1 cellular context compared by ENCODE assay signal in the genomic region with DNA sequence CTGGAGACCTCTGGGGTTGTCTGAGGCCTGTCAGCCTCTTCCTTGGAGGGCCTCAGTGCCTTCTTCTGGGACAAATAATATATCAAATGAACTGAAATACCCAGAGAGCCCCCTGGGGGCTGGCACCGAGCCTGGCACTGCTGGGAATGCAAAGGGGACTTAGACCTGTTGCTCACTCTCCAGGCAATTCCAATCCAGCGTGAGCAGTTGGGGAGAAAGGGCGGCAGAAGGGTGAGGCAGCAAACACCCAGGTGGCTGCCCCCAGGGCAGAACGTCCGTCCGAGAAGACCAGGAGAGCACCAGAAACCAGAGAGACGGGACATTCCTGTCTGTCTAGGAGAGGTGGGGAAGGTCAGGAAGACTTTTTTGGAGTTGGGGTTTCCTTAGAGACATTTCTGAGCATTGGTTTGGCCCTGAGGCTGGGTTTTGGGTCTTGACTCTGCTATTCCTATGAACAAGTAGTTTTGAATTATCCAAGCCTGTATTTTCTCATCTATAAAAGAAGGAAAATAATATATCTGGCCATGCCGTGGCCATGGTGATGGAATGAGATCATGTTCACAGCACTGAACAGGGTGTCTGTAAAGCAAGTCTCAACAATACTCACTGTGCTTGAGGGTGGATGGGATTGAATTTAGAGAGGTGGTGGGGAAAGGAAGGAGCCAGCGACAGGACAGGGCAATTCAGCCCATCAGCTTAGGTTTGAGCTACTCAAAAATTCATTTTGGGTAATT.
TF ChIP-seq lines count a peak whose summit lies in the region.

No MANE protein-coding gene starts in this region.

TF ChIP-seq in HepG2, 621 proteins besides CTCF, POLR2A, EP300 and RAD21:
- TF ChIP-seq, protein P1, sequence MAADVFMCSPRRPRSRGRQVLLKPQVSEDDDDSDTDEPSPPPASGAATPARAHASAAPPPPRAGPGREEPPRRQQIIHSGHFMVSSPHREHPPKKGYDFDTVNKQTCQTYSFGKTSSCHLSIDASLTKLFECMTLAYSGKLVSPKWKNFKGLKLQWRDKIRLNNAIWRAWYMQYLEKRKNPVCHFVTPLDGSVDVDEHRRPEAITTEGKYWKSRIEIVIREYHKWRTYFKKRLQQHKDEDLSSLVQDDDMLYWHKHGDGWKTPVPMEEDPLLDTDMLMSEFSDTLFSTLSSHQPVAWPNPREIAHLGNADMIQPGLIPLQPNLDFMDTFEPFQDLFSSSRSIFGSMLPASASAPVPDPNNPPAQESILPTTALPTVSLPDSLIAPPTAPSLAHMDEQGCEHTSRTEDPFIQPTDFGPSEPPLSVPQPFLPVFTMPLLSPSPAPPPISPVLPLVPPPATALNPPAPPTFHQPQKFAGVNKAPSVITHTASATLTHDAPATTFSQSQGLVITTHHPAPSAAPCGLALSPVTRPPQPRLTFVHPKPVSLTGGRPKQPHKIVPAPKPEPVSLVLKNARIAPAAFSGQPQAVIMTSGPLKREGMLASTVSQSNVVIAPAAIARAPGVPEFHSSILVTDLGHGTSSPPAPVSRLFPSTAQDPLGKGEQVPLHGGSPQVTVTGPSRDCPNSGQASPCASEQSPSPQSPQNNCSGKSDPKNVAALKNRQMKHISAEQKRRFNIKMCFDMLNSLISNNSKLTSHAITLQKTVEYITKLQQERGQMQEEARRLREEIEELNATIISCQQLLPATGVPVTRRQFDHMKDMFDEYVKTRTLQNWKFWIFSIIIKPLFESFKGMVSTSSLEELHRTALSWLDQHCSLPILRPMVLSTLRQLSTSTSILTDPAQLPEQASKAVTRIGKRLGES (CRISPR knock-in tag; IDR thresholded peaks at IDR 0.05; ENCODE audit: borderline replicate concordance) = no peak
- TF ChIP-seq ZNF569 (CRISPR knock-in tag; IDR thresholded peaks at IDR 0.05; ENCODE audit: borderline replicate concordance) (no peak), ZNF605 (CRISPR knock-in tag; IDR thresholded peaks at IDR 0.05) (0 out of 2 replicates have a peak, but pooled peaks have one; percentile 19), CEBPB (IDR thresholded peaks at IDR 0.05; ENCODE audit: borderline replicate concordance, low read depth, low read length) (no peak), YEATS4 (CRISPR knock-in tag; IDR thresholded peaks at IDR 0.05; ENCODE audit: borderline replicate concordance) (0 out of 2 replicates have a peak, but pooled peaks have one; percentile 7), CBFB (CRISPR knock-in tag; IDR thresholded peaks at IDR 0.05) (no peak), SP4 (CRISPR knock-in tag; IDR thresholded peaks at IDR 0.05) (0 out of 2 replicates have a peak, but pooled peaks have one; percentile 27), HNRNPL (IDR thresholded peaks at IDR 0.05; ENCODE audit: low read depth, low read length) (peak; percentile 83), HIVEP1 (CRISPR knock-in tag; IDR thresholded peaks at IDR 0.05) (0 out of 2 replicates have a peak, but pooled peaks have one; percentile 6), NFE2L2 (IDR thresholded peaks at IDR 0.05; ENCODE audit: low read length) (no peak)
- TF ChIP-seq, protein P2, sequence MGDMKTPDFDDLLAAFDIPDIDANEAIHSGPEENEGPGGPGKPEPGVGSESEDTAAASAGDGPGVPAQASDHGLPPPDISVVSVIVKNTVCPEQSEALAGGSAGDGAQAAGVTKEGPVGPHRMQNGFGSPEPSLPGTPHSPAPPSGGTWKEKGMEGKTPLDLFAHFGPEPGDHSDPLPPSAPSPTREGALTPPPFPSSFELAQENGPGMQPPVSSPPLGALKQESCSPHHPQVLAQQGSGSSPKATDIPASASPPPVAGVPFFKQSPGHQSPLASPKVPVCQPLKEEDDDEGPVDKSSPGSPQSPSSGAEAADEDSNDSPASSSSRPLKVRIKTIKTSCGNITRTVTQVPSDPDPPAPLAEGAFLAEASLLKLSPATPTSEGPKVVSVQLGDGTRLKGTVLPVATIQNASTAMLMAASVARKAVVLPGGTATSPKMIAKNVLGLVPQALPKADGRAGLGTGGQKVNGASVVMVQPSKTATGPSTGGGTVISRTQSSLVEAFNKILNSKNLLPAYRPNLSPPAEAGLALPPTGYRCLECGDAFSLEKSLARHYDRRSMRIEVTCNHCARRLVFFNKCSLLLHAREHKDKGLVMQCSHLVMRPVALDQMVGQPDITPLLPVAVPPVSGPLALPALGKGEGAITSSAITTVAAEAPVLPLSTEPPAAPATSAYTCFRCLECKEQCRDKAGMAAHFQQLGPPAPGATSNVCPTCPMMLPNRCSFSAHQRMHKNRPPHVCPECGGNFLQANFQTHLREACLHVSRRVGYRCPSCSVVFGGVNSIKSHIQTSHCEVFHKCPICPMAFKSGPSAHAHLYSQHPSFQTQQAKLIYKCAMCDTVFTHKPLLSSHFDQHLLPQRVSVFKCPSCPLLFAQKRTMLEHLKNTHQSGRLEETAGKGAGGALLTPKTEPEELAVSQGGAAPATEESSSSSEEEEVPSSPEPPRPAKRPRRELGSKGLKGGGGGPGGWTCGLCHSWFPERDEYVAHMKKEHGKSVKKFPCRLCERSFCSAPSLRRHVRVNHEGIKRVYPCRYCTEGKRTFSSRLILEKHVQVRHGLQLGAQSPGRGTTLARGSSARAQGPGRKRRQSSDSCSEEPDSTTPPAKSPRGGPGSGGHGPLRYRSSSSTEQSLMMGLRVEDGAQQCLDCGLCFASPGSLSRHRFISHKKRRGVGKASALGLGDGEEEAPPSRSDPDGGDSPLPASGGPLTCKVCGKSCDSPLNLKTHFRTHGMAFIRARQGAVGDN (CRISPR knock-in tag; IDR thresholded peaks at IDR 0.05) = peak; percentile 31; the same call in 1 of the 2 replicates
